ENCODE assay signal across 8 cellular contexts in genomic region chr3:100709840-100710235, GRCh38. TPM values are rescaled to one million over a fixed set of nuclear protein-coding genes. Genes with fewer than 3 reads are reported as not detected.
DNase-seq lines count a peak whose midpoint lies in the region; ATAC-seq, FAIRE-seq and TF ChIP-seq lines count a peak whose summit lies in the region.

No MANE protein-coding gene starts in this region.

- in situ Hi-C loops in GM23248 (cut with MboI) = no loop called here

- intact Hi-C loops in PC-3 (cut with micrococcal nuclease) (loop anchor here (1.0 to 10.0 kb wide), 4 partner anchors 59 to 395 kb away; no protein-coding TSS in a partner anchor), cardiac septum (cut with DNase I) (loop anchor here (2.0 to 10.0 kb wide), 2 partner anchors 215 to 309 kb away; partner anchors contain the start of genes LNP1, TMEM45A and TOMM70), pancreas (cut with DNase I) (loop anchor here in 1 of 3 donors (10.0 kb wide), 1 partner anchor 255 kb away; no protein-coding TSS in a partner anchor)

- H3K79me2 ChIP-seq in GM23248 (ENCODE audit: insufficient read depth) (peaks cover 50% of the 10 kb centered on the region), PC-3 (ENCODE audit: low read length) (peaks cover 51% of the 10 kb centered on the region)

- peak; percentile 4 for ATAC-seq in PC-3
- ATAC-seq in activated naive CD4-positive, alpha-beta T cell treated with anti-CD3 and anti-CD28 coated beads, Interleukin-2, amount 50 U/mL, for 72 hours = no peak
- ATAC-seq in pancreas = peak; percentile 12 to 41 (median 31)
- ATAC-seq in GM21529 (IDR thresholded peaks at IDR 0.05; ENCODE audit: unreplicated experiment) = no peak
- ATAC-seq in HG02571 (IDR thresholded peaks at IDR 0.05; ENCODE audit: unreplicated experiment) = no peak

- FAIRE-seq in pancreas (lab: Jason Lieb, UNC) = no peak

- no peaks in the 10 kb centered on the region for H3K27me3 ChIP-seq in GM23248 (replicated peaks; ENCODE audit: insufficient read depth)
- H3K27me3 ChIP-seq in PC-3 (ENCODE audit: low read length) = no peaks in the 10 kb centered on the region
- no peaks in the 10 kb centered on the region for H3K27me3 ChIP-seq in pancreas

- CTCF ChIA-PET in PC-3 (lab: Charles Lee) = interaction anchor here (0.7 to 2.7 kb wide), 3 partner anchors 107 to 968 kb away, joined by 3 to 23 read pairs (median 5); no protein-coding TSS in a partner anchor

- peak overlapping the region; percentile 91 for H3K27ac ChIP-seq in GM23248
- peak overlapping the region; percentile 93 for H3K27ac ChIP-seq in PC-3 (ENCODE audit: low read length)
- peak overlapping the region; percentile 88 to 97 (median 96) for H3K27ac ChIP-seq in pancreas

- peak overlapping the region; percentile 94 for H3K4me3 ChIP-seq in GM23248
- peak overlapping the region; percentile 80 for H3K4me3 ChIP-seq in PC-3 (ENCODE audit: low read length)
- H3K4me3 ChIP-seq in pancreas = peak overlapping the region; percentile 49 to 77 (median 65)

- peaks cover 32% of the 10 kb centered on the region for H3F3A ChIP-seq in GM23248 (ENCODE audit: insufficient read depth)
- H3F3A ChIP-seq in PC-3 (ENCODE audit: low read length, unreplicated experiment) = no peaks in the 10 kb centered on the region

- H3K4me2 ChIP-seq in GM23248 (ENCODE audit: unreplicated experiment) (peak overlapping the region; percentile 89), PC-3 (ENCODE audit: low read length) (peak overlapping the region; percentile 88)

- peaks cover 30% of the 10 kb centered on the region for H3K4me1 ChIP-seq in GM23248 (ENCODE audit: insufficient read depth)
- H3K4me1 ChIP-seq in PC-3 (ENCODE audit: insufficient read depth, low read length) = peaks cover 21% of the 10 kb centered on the region
- H3K4me1 ChIP-seq in pancreas = peaks cover 0 to 17% (median 9%) of the 10 kb centered on the region in 3 donors

- WGBS in GM23248 (ENCODE audit: low coverage in 1 of 2, low lambda C conversion rate in 2 of 2, missing lambda C conversion rate in 2 of 2), 2 experiments = 1 to 2% methylated on average over 12 to 23 of the region's 23 CpGs
- WGBS in pancreas, 2 donors = 0 to 2% methylated on average over 19 to 22 of the region's 23 CpGs

- DNase-seq in AG08395 (ENCODE audit: low spot score) = peak; percentile 17
- DNase-seq in GM23248 = peak; percentile 75
- peak; percentile 17 for DNase-seq in PC-3
- DNase-seq in activated naive CD4-positive, alpha-beta T cell treated with anti-CD3 and anti-CD28 coated beads, Interleukin-2, amount 50 U/mL, for 72 hours (ENCODE audit: low spot score in 2 of 2) = peak in 1 of 2 donors; percentile 20
- DNase-seq in cardiac septum (ENCODE audit: low spot score) = peak; percentile 75
- peak; percentile 13 to 78 (median 47) for DNase-seq in pancreas

- peak overlapping the region; percentile 87 to 97 for H3K27ac Mint-ChIP-seq in activated naive CD4-positive, alpha-beta T cell treated with anti-CD3 and anti-CD28 coated beads, Interleukin-2, amount 50 U/mL, for 72 hours

- TF ChIP-seq CTCF in PC-3 (conservative IDR thresholded peaks at IDR 0.05; ENCODE audit: low read depth, low read length) (no peak), pancreas (IDR thresholded peaks at IDR 0.05) (no peak)

- H2AFZ ChIP-seq in GM23248 = no peak overlapping the region
- no peak overlapping the region for H2AFZ ChIP-seq in PC-3 (ENCODE audit: low read length)

- POLR2A ChIA-PET in PC-3 (lab: Charles Lee; ENCODE audit: unreplicated experiment) = interaction anchor here (0.5 kb wide), 2 partner anchors 292 to 864 kb away, joined by 4 to 6 read pairs; no protein-coding TSS in a partner anchor

- H3K9me3 ChIP-seq in GM23248 (ENCODE audit: low read depth) (no peaks in the 10 kb centered on the region), PC-3 (ENCODE audit: low read length) (no peaks in the 10 kb centered on the region), pancreas (no peaks in the 10 kb centered on the region)

- H4K20me1 ChIP-seq in GM23248 (ENCODE audit: insufficient read depth) = peaks cover 20% of the 10 kb centered on the region
- peaks cover 40% of the 10 kb centered on the region for H4K20me1 ChIP-seq in PC-3 (ENCODE audit: low read length)

- peaks cover 22% of the 10 kb centered on the region for H3K36me3 ChIP-seq in GM23248 (ENCODE audit: low read depth)
- H3K36me3 ChIP-seq in PC-3 (ENCODE audit: low read depth, low read length) = peaks cover 19% of the 10 kb centered on the region
- peaks cover 0 to 13% (median 0%) of the 10 kb centered on the region in 3 donors for H3K36me3 ChIP-seq in pancreas

- H3K9me2 ChIP-seq in GM23248 (ENCODE audit: insufficient read depth) (no peaks in the 10 kb centered on the region), PC-3 (replicated peaks; ENCODE audit: low read length) (no peaks in the 10 kb centered on the region)

- peak overlapping the region; percentile 93 for H3K9ac ChIP-seq in GM23248
- H3K9ac ChIP-seq in PC-3 (ENCODE audit: low read length) = peak overlapping the region; percentile 80

- peaks cover 10 to 12% of the 10 kb centered on the region in 2 donors for H3K9me3 Mint-ChIP-seq in activated naive CD4-positive, alpha-beta T cell treated with anti-CD3 and anti-CD28 coated beads, Interleukin-2, amount 50 U/mL, for 72 hours

- no TSS peak for BruUV-seq in PC-3 (replicated peaks; lab: Mats Ljungman, UMichigan)

- peaks cover 25 to 50% of the 10 kb centered on the region in 2 donors for H3K36me3 Mint-ChIP-seq in activated naive CD4-positive, alpha-beta T cell treated with anti-CD3 and anti-CD28 coated beads, Interleukin-2, amount 50 U/mL, for 72 hours

RNA-seq across cellular contexts. Expression of gene TFG, which starts 0.5 kb away (rescaled TPM):
- 152 and 157 TPM in 2 replicates for total RNA-seq in GM23248 (2014; rRNA removed; shearing (Covaris generic))
- polyA plus RNA-seq in GM23248 (2016; fragmentation: Nextera tagmentation; extraction: Ambion mirVana) = 241 and 245 TPM in 2 replicates
- 97.9 and 106 TPM in 2 replicates for total RNA-seq in PC-3 (2014; rRNA removed)
- 10 to 100 TPM; 44.8 to 74.0 TPM for total RNA-seq in activated naive CD4-positive, alpha-beta T cell treated with anti-CD3 and anti-CD28 coated beads, Interleukin-2, amount 50 U/mL, for 72 hours
- total RNA-seq in cardiac septum = 93.0 TPM
- 10 to 100 TPM; 28.5 to 48.9 (median 38.6) TPM for total RNA-seq in pancreas
- 10 to 100 TPM; 30.0 to 49.5 TPM for polyA plus RNA-seq in pancreas

Comparison
In these comparisons a context has a peak if more than half of its experiments do, and no peak if none do; other contexts are left out.
1. ATAC-seq: peak in PC-3 (single experiment) and pancreas (4 of 4); none in activated naive CD4-positive, alpha-beta T cell treated with anti-CD3 and anti-CD28 coated beads, Interleukin-2, amount 50 U/mL, for 72 hours (0 of 2), GM21529 (single experiment) and HG02571 (single experiment).
2. Peak in every context shown above with its lines, with median percentiles within 50 percentile points of each other: H3K27ac ChIP-seq and H3K4me3 ChIP-seq.